Comparison of ENCODE assay signal across 31 cellular contexts in genomic region chr10:122519144-122519543, GRCh38. TPM values are rescaled to one million over a fixed set of nuclear protein-coding genes. Genes with fewer than 3 reads are reported as not detected.
"Had no signal": no experiment of that assay in that cellular context is flagged by ENCODE, and none has a peak within 500 bp of the region (broad histone marks: within the 10 kb centered on the region; RNA-seq: fewer than 3 reads in every experiment).

No MANE protein-coding gene starts in this region.

- FAIRE-seq: islet of Langerhans, kidney had no signal

- H3K36me3 ChIP-seq: right atrium auricular region, uterus had no signal

- H3K79me2 ChIP-seq: parathyroid adenoma had no signal

- H3K27ac ChIP-seq: left ventricle myocardium inferior, parathyroid adenoma, right atrium auricular region, right lobe of liver, stomach, thoracic aorta, tibial artery, uterus had no signal

- H3K4me1 Mint-ChIP-seq: mesothelial cell of epicardium had no signal

- H3K27me3 ChIP-seq: right atrium auricular region, right lobe of liver, stomach, tibial artery, uterus had no signal

- H2AFZ ChIP-seq: parathyroid adenoma had no signal

- H3K36me3 Mint-ChIP-seq: immature natural killer cell; mesothelial cell of epicardium; naive B cell; natural killer cell; stimulated activated memory B cell treated with anti-CD40 and anti-IgM and Interleukin-4, amounts not matched to agents 10 μg/mL and 1 μg/mL and 100 μg/mL, for 72 hours had no signal

- H3K27ac Mint-ChIP-seq: immature natural killer cell; mesothelial cell of epicardium; natural killer cell; nephron progenitor cell; progenitor cell of endocrine pancreas; stimulated activated memory B cell treated with anti-CD40 and anti-IgM and Interleukin-4, amounts not matched to agents 10 μg/mL and 1 μg/mL and 100 μg/mL, for 72 hours had no signal

- H3K4me3 Mint-ChIP-seq: immature natural killer cell; mesothelial cell of epicardium; natural killer cell; nephron progenitor cell; stimulated activated memory B cell treated with anti-CD40 and anti-IgM and Interleukin-4, amounts not matched to agents 10 μg/mL and 1 μg/mL and 100 μg/mL, for 72 hours had no signal

- DNase-seq: hypothalamus; immature natural killer cell; kidney; left ventricle myocardium inferior; mesendoderm; naive B cell; natural killer cell; nephron progenitor cell; nucleus accumbens; stimulated activated CD4-positive, alpha-beta T cell treated with anti-CD3 and anti-CD28 coated beads, Interleukin-1b, Interleukin-23, amount 100 ng/mL, for 48 hours; stimulated activated CD4-positive, alpha-beta T cell treated with anti-CD3 and anti-CD28 coated beads, Interleukin-2, amount 100 ng/mL, for 48 hours; stimulated activated CD4-positive, alpha-beta T cell treated with anti-CD3 and anti-CD28 coated beads, Interleukin-4, amount 100 ng/mL, for 4 hours; stimulated activated CD8-positive, alpha-beta memory T cell treated with anti-CD3 and anti-CD28 coated beads, Interleukin-4, amount 100 ng/mL, for 48 hours; stimulated activated naive CD4-positive, alpha-beta T cell treated with Interleukin-2 at 50 U/mL for 16 hours; stomach; tibial artery; trophoblast cell; uterus had no signal

- ATAC-seq: natural killer cell; stimulated activated memory B cell treated with anti-CD40 and anti-IgM and Interleukin-4, amounts not matched to agents 10 μg/mL and 1 μg/mL and 100 μg/mL, for 72 hours had no signal

- H3K9ac ChIP-seq: parathyroid adenoma had no signal

- H3K4me3 ChIP-seq: left ventricle myocardium inferior, lung, right atrium auricular region, right lobe of liver, smooth muscle cell, stomach, thoracic aorta, tibial artery, uterus had no signal

- H3K9me3 Mint-ChIP-seq: natural killer cell had no signal

- H3K4me2 ChIP-seq: smooth muscle cell had no signal

- H3K4me1 ChIP-seq: parathyroid adenoma, right atrium auricular region, right lobe of liver, tibial artery, uterus had no signal

- H3K9me3 ChIP-seq: left ventricle myocardium inferior, right atrium auricular region, right lobe of liver, stomach, thoracic aorta, tibial artery, uterus had no signal

RNA-seq across cellular contexts. Expression of gene DMBT1, which starts 41.4 kb away (rescaled TPM):
- total RNA-seq: mesothelial cell of epicardium, mononuclear cell, natural killer cell, pulmonary artery endothelial cell, skeletal muscle tissue, smooth muscle cell had no signal
- polyA plus RNA-seq: immature natural killer cell, smooth muscle cell had no signal

RNA-seq across cellular contexts. Expression of gene HTRA1, which starts 57.8 kb away (rescaled TPM):
- total RNA-seq: natural killer cell had no signal
